In genomic region chr17:41060052-41060604, GRCh38 we compare ENCODE assay signal across 13 cellular contexts. TPM values are rescaled to one million over a fixed set of nuclear protein-coding genes. Genes with fewer than 3 reads are reported as not detected.
A peak's percentile ranks its signal among the peaks of the same experiment; 100 is the strongest.
DNase-seq lines count a peak whose midpoint lies in the region; ATAC-seq, FAIRE-seq and TF ChIP-seq lines count a peak whose summit lies in the region.
"Had no signal": no experiment of that assay in that cellular context is flagged by ENCODE, and none has a peak within 500 bp of the region (broad histone marks: within the 10 kb centered on the region; RNA-seq: fewer than 3 reads in every experiment).

Gene KRTAP2-3, minus strand, starts transcription at chr17:41060114. Its CDS starts 64 bp downstream, at chr17:41060050.

- H3K36me3 ChIP-seq in astrocyte (ENCODE audit: insufficient read depth, low read length), result no peaks in the 10 kb centered on the region
- H3K36me3 ChIP-seq in kidney epithelial cell (ENCODE audit: control insufficient read depth, insufficient read depth, low read length), result no peaks in the 10 kb centered on the region
- no peaks in the 10 kb centered on the region for H3K36me3 ChIP-seq in H7 (replicated peaks; ENCODE audit: control insufficient read depth, insufficient read depth, low read length)
- no peaks in the 10 kb centered on the region for H3K36me3 ChIP-seq in thyroid gland
- H3K36me3 ChIP-seq: BLaER1 had no signal

- ATAC-seq in GM18909 (IDR thresholded peaks at IDR 0.05; ENCODE audit: poor library complexity, unreplicated experiment) (no peak), HG02981 (IDR thresholded peaks at IDR 0.05; ENCODE audit: unreplicated experiment) (no peak)

- H3K4me1 ChIP-seq in astrocyte (ENCODE audit: insufficient read depth, low read length) (peaks cover 45% of the 10 kb centered on the region), thyroid gland (no peaks in the 10 kb centered on the region)
- H3K4me1 ChIP-seq: BLaER1, parathyroid adenoma had no signal

- H3K27ac Mint-ChIP-seq in astrocyte (ENCODE audit: unreplicated experiment), result peak within 1 kb of the TSS; percentile 98

- no peaks in the 10 kb centered on the region for H3K79me2 ChIP-seq in astrocyte (ENCODE audit: insufficient read depth, low read length)
- H3K79me2 ChIP-seq: parathyroid adenoma had no signal

- no peaks in the 10 kb centered on the region for H3K9me3 ChIP-seq in AG04450 (ENCODE audit: control insufficient read depth, insufficient read depth, low read length)
- no peaks in the 10 kb centered on the region for H3K9me3 ChIP-seq in astrocyte (ENCODE audit: insufficient read depth, low read depth, low read length)
- H3K9me3 ChIP-seq in thyroid gland, result no peaks in the 10 kb centered on the region

- H3K4me3 ChIP-seq in AG04450 (ENCODE audit: low read depth, low read length) (no peak within 1 kb of the TSS), astrocyte (ENCODE audit: insufficient read depth, low read depth, low read length) (no peak within 1 kb of the TSS), kidney epithelial cell (ENCODE audit: low read depth, low read length) (no peak within 1 kb of the TSS), H7 (ENCODE audit: insufficient read depth, low read depth, low read length) (no peak within 1 kb of the TSS), thyroid gland (replicated peaks in 1 of 3) (no peak within 1 kb of the TSS)
- H3K4me3 ChIP-seq: BLaER1 had no signal

- H3K27me3 ChIP-seq in AG04450 (ENCODE audit: control insufficient read depth, insufficient read depth, low read length) (no peaks in the 10 kb centered on the region), astrocyte (ENCODE audit: insufficient read depth, low read length) (no peaks in the 10 kb centered on the region), kidney epithelial cell (ENCODE audit: control insufficient read depth, insufficient read depth, low read length) (no peaks in the 10 kb centered on the region), H7 (ENCODE audit: control insufficient read depth, insufficient read depth, low read length) (no peaks in the 10 kb centered on the region), thyroid gland (no peaks in the 10 kb centered on the region)
- H3K27me3 ChIP-seq: BLaER1 had no signal

- H4K20me1 ChIP-seq in astrocyte (ENCODE audit: insufficient read depth, low read length), result no peaks in the 10 kb centered on the region
- H4K20me1 ChIP-seq: BLaER1 had no signal

- FAIRE-seq in astrocyte (lab: Jason Lieb, UNC), result peak; percentile 99
- FAIRE-seq: TTC549 had no signal

- peaks cover 46% of the 10 kb centered on the region for H3K4me1 Mint-ChIP-seq in astrocyte (ENCODE audit: low read depth, unreplicated experiment)

- intact Hi-C loops in thyroid gland (cut with DNase I), result no loop called here

- peak within 1 kb of the TSS; percentile 62 for H3K4me2 ChIP-seq in astrocyte (ENCODE audit: low read length)
- H3K4me2 ChIP-seq: BLaER1 had no signal

- no peaks in the 10 kb centered on the region for H3K27me3 Mint-ChIP-seq in astrocyte (ENCODE audit: low read depth, unreplicated experiment)

- CTCF ChIA-PET in AG04450 (lab: Charles Lee), result interaction anchor here (1.6 kb wide), 1 partner anchor 488 kb away, joined by 4 read pairs; no protein-coding TSS in a partner anchor

- peak within 1 kb of the TSS; percentile 69 for H3K9ac ChIP-seq in astrocyte (ENCODE audit: low read length)
- H3K9ac ChIP-seq: BLaER1, parathyroid adenoma had no signal

- POLR2A ChIA-PET in AG04450 (lab: Yijun Ruan, JAX), result interaction anchor here (1.2 to 1.8 kb wide), 2 partner anchors 33 to 488 kb away, joined by 3 to 6 read pairs; partner anchors contain the start of gene KRTAP1-5

- H3K9me3 Mint-ChIP-seq in astrocyte (ENCODE audit: unreplicated experiment), result peaks cover 2% of the 10 kb centered on the region

- no peak for TF ChIP-seq POLR2A in thyroid gland (IDR thresholded peaks at IDR 0.05)

- H3K27ac ChIP-seq in AG04450 (ENCODE audit: low read depth, low read length) (peak within 1 kb of the TSS; percentile 85), astrocyte (ENCODE audit: low read depth, low read length) (peak within 1 kb of the TSS; percentile 96), thyroid gland (no peak within 1 kb of the TSS)
- H3K27ac ChIP-seq: BLaER1, parathyroid adenoma had no signal

- TF ChIP-seq CTCF in AG04450 (IDR thresholded peaks at IDR 0.05; ENCODE audit: low read depth, low read length), result no peak
- TF ChIP-seq CTCF in astrocyte (IDR thresholded peaks at IDR 0.05; ENCODE audit: insufficient read depth, low read depth, low read length), result no peak
- no peak for TF ChIP-seq CTCF in kidney epithelial cell (IDR thresholded peaks at IDR 0.05; ENCODE audit: insufficient read depth, low read length, poor library complexity, severe bottlenecking)
- TF ChIP-seq CTCF in thyroid gland (IDR thresholded peaks at IDR 0.05), result no peak

- H3K4me3 Mint-ChIP-seq in astrocyte (ENCODE audit: unreplicated experiment), result peak within 1 kb of the TSS; percentile 62

- H3K36me3 Mint-ChIP-seq in astrocyte (ENCODE audit: low read depth, unreplicated experiment), result no peaks in the 10 kb centered on the region

- WGBS in thyroid gland, 2 donors, result 71 to 78% methylated on average over 6 of the region's 6 CpGs

- H2AFZ ChIP-seq in astrocyte (ENCODE audit: low read depth, low read length), result no peak within 1 kb of the TSS
- H2AFZ ChIP-seq: parathyroid adenoma had no signal

- DNase-seq in AG04450 (ENCODE audit: low read depth, low spot score) (peak; percentile 87), HT1080 (ENCODE audit: low read depth) (peak; percentile 86), astrocyte (ENCODE audit: low read depth) (peak; percentile 99), kidney epithelial cell (ENCODE audit: low read depth) (peak; percentile 98), H7 (no peak), thyroid gland (no peak)
- DNase-seq: NCI-H774 had no signal

RNA-seq across cellular contexts. Expression of gene KRTAP2-3, which starts in this region (rescaled TPM):
- 1.3 and 2.5 TPM in 2 replicates for polyA plus RNA-seq in AG04450 (2011; rRNA removed)
- polyA minus RNA-seq in AG04450 (2011; rRNA and poly(A)+ RNA removed), result 0.91 and 1.1 TPM in 2 replicates
- 1.2 and 6.2 TPM in 2 replicates for total RNA-seq in HT1080 (2014; rRNA removed; shearing (Covaris generic))
- 50.2 and 53.1 TPM in 2 replicates for polyA plus RNA-seq in HT1080 (2015; cell fraction: cytosol; rRNA removed)
- polyA plus RNA-seq in HT1080 (2015; cell fraction: nucleus; rRNA removed), result 18.3 and 20.5 TPM in 2 replicates
- total RNA-seq in astrocyte (3.8 and 7.1 TPM in 2 replicates), kidney epithelial cell (4.3 and 5.2 TPM in 2 replicates), thyroid gland (not detected)
- not detected in 2 replicates for total RNA-seq in H7 (2014; rRNA removed; shearing (Covaris generic))
- total RNA-seq: dermis microvascular lymphatic vessel endothelial cell had no signal

Comparison
In these comparisons a context has a peak if more than half of its experiments do, and no peak if none do; other contexts are left out.
1. DNase-seq: peak in AG04450 (single experiment), HT1080 (single experiment), astrocyte (single experiment) and kidney epithelial cell (single experiment); none in H7 (single experiment) and thyroid gland (0 of 2).
2. H3K27ac ChIP-seq: peak in AG04450 (single experiment) and astrocyte (single experiment); none in thyroid gland (0 of 3).